In genomic region chr6:15818491-15818890, GRCh38 we compare ENCODE assay signal across 3 cellular contexts.
"Had no signal": no experiment of that assay in that cellular context is flagged by ENCODE, and none has a peak within 500 bp of the region (broad histone marks: within the 10 kb centered on the region; RNA-seq: fewer than 3 reads in every experiment).

No MANE protein-coding gene starts in this region.

- DNase-seq: GDM1, GF-D8 had no signal

- ATAC-seq: GM12878 had no signal

- H3K4me3 ChIP-seq: GM12878 had no signal
